Comparison of ENCODE assay signal across 7 cellular contexts in the genomic region with DNA sequence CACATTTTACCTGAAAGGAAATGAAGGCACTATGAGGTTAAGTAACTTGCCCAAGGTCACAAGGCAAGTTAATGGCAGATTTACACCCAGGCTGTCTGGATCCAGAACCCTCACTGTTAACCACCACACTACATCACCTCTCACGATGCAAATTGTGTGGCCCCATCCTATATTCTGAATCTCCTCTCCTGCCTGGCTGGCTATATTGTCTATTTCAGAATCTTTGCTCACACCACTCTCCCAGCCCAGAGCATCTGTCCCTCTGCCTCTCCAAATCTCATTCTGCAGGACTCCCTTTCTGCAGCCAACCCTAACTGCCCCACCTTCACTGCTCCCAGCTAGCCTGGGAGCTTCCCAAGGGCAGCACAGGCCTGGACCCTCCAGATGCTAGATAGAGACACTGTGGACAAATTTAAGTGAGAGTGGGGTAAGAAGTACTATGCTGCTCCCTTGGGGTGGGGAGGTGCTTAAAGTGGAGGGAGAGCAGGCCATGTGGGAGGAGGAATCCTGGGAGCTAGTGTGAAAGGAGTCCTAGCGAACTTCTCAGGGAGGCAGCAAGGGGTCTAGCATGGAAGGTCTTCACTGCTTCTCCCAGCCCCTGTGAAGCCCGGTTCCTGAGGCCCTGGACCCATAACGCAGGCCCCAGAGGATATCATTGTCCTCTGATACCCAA. TPM values are rescaled to one million over a fixed set of nuclear protein-coding genes. Genes with fewer than 3 reads are reported as not detected.
DNase-seq lines count a peak whose midpoint lies in the region; ATAC-seq lines count a peak whose summit lies in the region.

No MANE protein-coding gene starts in this region.

- no peak overlapping the region for H2BK120ac ChIP-seq in mesendoderm (ENCODE audit: low read depth, low read length)

- no peaks in the 10 kb centered on the region for H3K36me3 ChIP-seq in mesendoderm (ENCODE audit: control insufficient read depth, insufficient read depth, low read length)

- H2BK15ac ChIP-seq in mesendoderm (replicated peaks; ENCODE audit: low read depth), result no peak overlapping the region

- H3K79me2 ChIP-seq in mesendoderm (ENCODE audit: control insufficient read depth, insufficient read depth, low read length), result no peaks in the 10 kb centered on the region

- peak; percentile 6 for ATAC-seq in GM18907 (IDR thresholded peaks at IDR 0.05; ENCODE audit: unreplicated experiment)
- no peak for ATAC-seq in HG03025 (IDR thresholded peaks at IDR 0.05; ENCODE audit: low FRiP score, unreplicated experiment)
- ATAC-seq in HG02884 (IDR thresholded peaks at IDR 0.05; ENCODE audit: unreplicated experiment), result no peak

- WGBS in mesendoderm (ENCODE audit: extremely low coverage, insufficient coverage, low lambda C conversion rate), result no CpG with 5 or more reads among the region's 4 CpGs

- H3K9ac ChIP-seq in mesendoderm (ENCODE audit: low read length), result peak overlapping the region; percentile 80

- H4K5ac ChIP-seq in mesendoderm (ENCODE audit: low read length), result no peak overlapping the region

- DNase-seq in NCI-H510A treated with DMSO at 0.1 percent for 48 hours (lab: John Stamatoyannopoulos, UW) (peak; percentile 41), mesendoderm (peak; percentile 55), 8988T (no peak)

- H3K56ac ChIP-seq in mesendoderm (ENCODE audit: low read length), result peak overlapping the region; percentile 90

- H3K4me2 ChIP-seq in mesendoderm (ENCODE audit: low read length), result peak overlapping the region; percentile 68

- H3K4me3 ChIP-seq in mesendoderm (ENCODE audit: low read length), result peak overlapping the region; percentile 51

- H3K23ac ChIP-seq in mesendoderm (ENCODE audit: low read length), result no peak overlapping the region

- no peak overlapping the region for H4K8ac ChIP-seq in mesendoderm (ENCODE audit: low read depth, low read length)

- H3K18ac ChIP-seq in mesendoderm (ENCODE audit: low read length), result peak overlapping the region; percentile 51

- peak overlapping the region; percentile 88 for H3K27ac ChIP-seq in cingulate gyrus (ENCODE audit: low read depth, low read length)
- H3K27ac ChIP-seq in mesendoderm (ENCODE audit: low read depth, low read length), result no peak overlapping the region

- no peaks in the 10 kb centered on the region for H3K27me3 ChIP-seq in mesendoderm (ENCODE audit: insufficient read depth, low read length, poor library complexity)

- peak overlapping the region; percentile 49 for H3K4ac ChIP-seq in mesendoderm (ENCODE audit: low read depth, low read length)

- H2BK5ac ChIP-seq in mesendoderm (ENCODE audit: low read length), result no peak overlapping the region

- H3K4me1 ChIP-seq in mesendoderm (ENCODE audit: control insufficient read depth, low read depth, low read length), result peaks cover 3% of the 10 kb centered on the region

- H2AK5ac ChIP-seq in mesendoderm (ENCODE audit: low read length), result peak overlapping the region; percentile 31

- peaks cover 3% of the 10 kb centered on the region for H3K79me1 ChIP-seq in mesendoderm (ENCODE audit: low read length)

RNA-seq across cellular contexts. Expression of gene CUEDC2, which starts 0.8 kb away (rescaled TPM):
- polyA plus RNA-seq in mesendoderm (2013, experiment 1 of 2), result 39.1 TPM
- polyA plus RNA-seq in mesendoderm (2013, experiment 2 of 2), result 40.9 TPM

RNA-seq across cellular contexts. Expression of gene FBXL15, which starts 11.0 kb away (rescaled TPM):
- 5.0 TPM for polyA plus RNA-seq in mesendoderm (2013, experiment 1 of 2)
- polyA plus RNA-seq in mesendoderm (2013, experiment 2 of 2), result 4.6 TPM

RNA-seq across cellular contexts. Expression of gene PSD, which starts 13.0 kb away (rescaled TPM):
- polyA plus RNA-seq in mesendoderm (2013, experiment 1 of 2), result 0.44 TPM
- 0.53 TPM for polyA plus RNA-seq in mesendoderm (2013, experiment 2 of 2)

RNA-seq across cellular contexts. Expression of gene C10orf95, which starts 19.8 kb away (rescaled TPM):
- polyA plus RNA-seq in mesendoderm (2013, experiment 1 of 2), result 0.24 TPM
- polyA plus RNA-seq in mesendoderm (2013, experiment 2 of 2), result 0.21 TPM

RNA-seq across cellular contexts. Expression of gene NFKB2, which starts 36.1 kb away (rescaled TPM):
- 5.3 TPM for polyA plus RNA-seq in mesendoderm (2013, experiment 1 of 2)
- polyA plus RNA-seq in mesendoderm (2013, experiment 2 of 2), result 4.7 TPM
